ENCODE assay signal across 8 cellular contexts in the genomic region with DNA sequence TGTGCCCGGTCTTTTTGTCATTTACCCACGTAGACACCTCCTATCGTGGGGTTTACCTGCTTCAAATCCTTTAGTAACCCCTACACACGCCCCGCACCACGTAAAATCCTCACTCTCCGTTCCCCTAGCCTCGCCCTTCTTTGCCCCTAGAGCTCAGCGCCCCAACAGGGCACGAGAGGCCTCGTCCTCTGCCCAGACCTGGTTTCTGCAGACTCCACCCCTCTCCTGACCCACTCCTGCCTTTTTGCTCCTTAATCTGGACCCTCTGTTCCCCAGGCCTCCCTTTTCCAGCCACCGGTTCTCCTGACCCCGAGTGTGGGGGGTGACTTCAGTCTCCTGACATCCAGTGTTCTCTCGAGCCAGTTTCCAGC. TPM values are rescaled to one million over a fixed set of nuclear protein-coding genes. Genes with fewer than 3 reads are reported as not detected.
DNase-seq lines count a peak whose midpoint lies in the region; ATAC-seq lines count a peak whose summit lies in the region.

No MANE protein-coding gene starts in this region.

- peaks cover 0 to 92% (median 55%) of the 10 kb centered on the region in 11 donors for H3K9me3 Mint-ChIP-seq in naive thymus-derived CD4-positive, alpha-beta T cell

- peaks cover 29% of the 10 kb centered on the region for H3K36me3 ChIP-seq in SJCRH30
- peaks cover 21% of the 10 kb centered on the region for H3K36me3 ChIP-seq in endocrine pancreas (ENCODE audit: control insufficient read depth, insufficient read depth, low read length)
- H3K36me3 ChIP-seq in naive thymus-derived CD4-positive, alpha-beta T cell (ENCODE audit: control insufficient read depth in 2 of 3, insufficient read depth in 3 of 3, low read length in 3 of 3) = peaks cover 0 to 42% (median 0%) of the 10 kb centered on the region in 3 experiments

- H3K4me1 Mint-ChIP-seq in naive thymus-derived CD4-positive, alpha-beta T cell = peaks cover 15 to 34% (median 25%) of the 10 kb centered on the region in 7 donors

- H3K27me3 ChIP-seq in SJCRH30 = no peaks in the 10 kb centered on the region
- H3K27me3 ChIP-seq in endocrine pancreas (ENCODE audit: control insufficient read depth, insufficient read depth, low read length) = no peaks in the 10 kb centered on the region
- H3K27me3 ChIP-seq in naive thymus-derived CD4-positive, alpha-beta T cell (ENCODE audit: control insufficient read depth in 2 of 2, insufficient read depth in 2 of 2, low read length in 2 of 2) = no peaks in the 10 kb centered on the region

- H3K36me3 Mint-ChIP-seq in naive thymus-derived CD4-positive, alpha-beta T cell = peaks cover 47 to 82% (median 66%) of the 10 kb centered on the region in 5 donors

- intact Hi-C loops in naive thymus-derived CD4-positive, alpha-beta T cell (cut with micrococcal nuclease) = loop anchor here (5.0 to 10.0 kb wide), 4 partner anchors 103 to 237 kb away; a partner anchor contains a TSS

- POLR2A ChIA-PET in naive thymus-derived CD4-positive, alpha-beta T cell (lab: Charles Lee) = interaction anchor here (0.6 to 2.1 kb wide), 5 partner anchors 14 to 349 kb away, joined by 3 to 5 read pairs (median 3); a partner anchor contains a TSS

- peak overlapping the region; percentile 88 to 96 (median 91) for H3K27ac Mint-ChIP-seq in naive thymus-derived CD4-positive, alpha-beta T cell

- H3K4me3 ChIP-seq in SJCRH30 = peak overlapping the region; percentile 79
- H3K4me3 ChIP-seq in endocrine pancreas (ENCODE audit: control insufficient read depth, insufficient read depth, low read length) = peak overlapping the region; percentile 57
- H3K4me3 ChIP-seq in naive thymus-derived CD4-positive, alpha-beta T cell (ENCODE audit: low read length) = peak overlapping the region; percentile 94

- H3K4me1 ChIP-seq in SJCRH30 (no peaks in the 10 kb centered on the region; the same call in 1 of the 2 replicates), endocrine pancreas (ENCODE audit: control insufficient read depth, insufficient read depth, low read length) (no peaks in the 10 kb centered on the region)
- peaks cover 5 to 12% of the 10 kb centered on the region in 2 donors for H3K4me1 ChIP-seq in naive thymus-derived CD4-positive, alpha-beta T cell (ENCODE audit: control insufficient read depth in 2 of 2, insufficient read depth in 2 of 2, low read length in 2 of 2)

- peak overlapping the region; percentile 61 for H3K27ac ChIP-seq in SJCRH30
- H3K27ac ChIP-seq in naive thymus-derived CD4-positive, alpha-beta T cell (ENCODE audit: low read depth, low read length) = peak overlapping the region; percentile 65

- peak overlapping the region; percentile 69 for H3K9ac ChIP-seq in endocrine pancreas (ENCODE audit: control insufficient read depth, insufficient read depth, low read length)

- H3K9me3 ChIP-seq in SJCRH30 (replicated peaks) = peaks cover 3% of the 10 kb centered on the region; the same call in 1 of the 2 replicates
- H3K9me3 ChIP-seq in endocrine pancreas (ENCODE audit: control insufficient read depth, low read length) = peaks cover 2% of the 10 kb centered on the region
- peaks cover 0 to 75% (median 11%) of the 10 kb centered on the region in 3 experiments for H3K9me3 ChIP-seq in naive thymus-derived CD4-positive, alpha-beta T cell (ENCODE audit: control insufficient read depth in 2 of 3, low read length in 3 of 3)

- CTCF ChIA-PET in naive thymus-derived CD4-positive, alpha-beta T cell (lab: Charles Lee) = interaction anchor here (0.5 to 1.0 kb wide), 3 partner anchors 11 to 238 kb away, joined by 3 read pairs; no protein-coding TSS in a partner anchor

- H3K27me3 Mint-ChIP-seq in naive thymus-derived CD4-positive, alpha-beta T cell = no peaks in the 10 kb centered on the region

- DNase-seq in stimulated activated CD4-positive, alpha-beta T cell treated with anti-CD3 and anti-CD28 coated beads, Interleukin-1b, Interleukin-23, amount 100 ng/mL, for 48 hours = peak; percentile 9
- DNase-seq in stimulated activated CD4-positive, alpha-beta T cell treated with anti-CD3 and anti-CD28 coated beads, Interleukin-4, amount 100 ng/mL, for 4 hours = no peak
- DNase-seq in SJCRH30 (peak; percentile 15 to 37), HCEC 1CT (no peak), SIG-M5 (lab: John Stamatoyannopoulos, UW) (no peak), NCI-H1694 (lab: John Stamatoyannopoulos, UW) (no peak)
- DNase-seq in naive thymus-derived CD4-positive, alpha-beta T cell = no peak

- ATAC-seq in naive thymus-derived CD4-positive, alpha-beta T cell = peak; percentile 47

- H3K4me3 Mint-ChIP-seq in naive thymus-derived CD4-positive, alpha-beta T cell = peak overlapping the region; percentile 80 to 93 (median 90)

RNA-seq across cellular contexts. Expression of a gene that starts 0.4 kb away (rescaled TPM):
- 12.6 and 13.5 TPM in 2 replicates for total RNA-seq in SJCRH30 (2014; rRNA removed; shearing (Covaris generic))
- total RNA-seq in naive thymus-derived CD4-positive, alpha-beta T cell = 10 to 100 TPM; 10.6 to 47.3 (median 23.0) TPM
- polyA plus RNA-seq in naive thymus-derived CD4-positive, alpha-beta T cell = 10 to 100 TPM in 1 of 2 donors, 1 to 10 TPM in 1; 6.1 to 11.6 TPM

RNA-seq across cellular contexts. Expression of a gene that starts 28.4 kb away (rescaled TPM):
- 18.6 and 19.9 TPM in 2 replicates for total RNA-seq in SJCRH30 (2014; rRNA removed; shearing (Covaris generic))
- total RNA-seq in naive thymus-derived CD4-positive, alpha-beta T cell = 10 to 100 TPM; 10.3 to 33.5 (median 25.4) TPM
- 10 to 100 TPM; 32.0 to 43.9 TPM for polyA plus RNA-seq in naive thymus-derived CD4-positive, alpha-beta T cell

RNA-seq across cellular contexts. Expression of a gene that starts 30.9 kb away (rescaled TPM):
- total RNA-seq in SJCRH30 (2014; rRNA removed; shearing (Covaris generic)) = 0.04 TPM in 1 of 2 replicates, not detected in the other
- total RNA-seq in naive thymus-derived CD4-positive, alpha-beta T cell = under 1 TPM in 1 of 5 experiments, not detected in 4; 0.32 TPM
- polyA plus RNA-seq in naive thymus-derived CD4-positive, alpha-beta T cell = under 1 TPM; 0.24 to 0.26 TPM

RNA-seq across cellular contexts. Expression of a gene that starts 55.3 kb away (rescaled TPM):
- total RNA-seq in SJCRH30 (2014; rRNA removed; shearing (Covaris generic)) = 1.7 and 2.8 TPM in 2 replicates
- total RNA-seq in naive thymus-derived CD4-positive, alpha-beta T cell = 1 to 10 TPM in 4 of 5 experiments, under 1 TPM in 1; 0.75 to 3.9 (median 1.5) TPM
- polyA plus RNA-seq in naive thymus-derived CD4-positive, alpha-beta T cell = 1 to 10 TPM; 3.0 to 4.4 TPM

Comparison
In these comparisons a context has a peak if more than half of its experiments do, and no peak if none do; other contexts are left out.
1. DNase-seq: peak in stimulated activated CD4-positive, alpha-beta T cell treated with anti-CD3 and anti-CD28 coated beads, Interleukin-1b, Interleukin-23, amount 100 ng/mL, for 48 hours (single experiment) and SJCRH30 (2 of 2); none in stimulated activated CD4-positive, alpha-beta T cell treated with anti-CD3 and anti-CD28 coated beads, Interleukin-4, amount 100 ng/mL, for 4 hours (0 of 2), naive thymus-derived CD4-positive, alpha-beta T cell (0 of 9), HCEC 1CT (single experiment), SIG-M5 (single experiment) and NCI-H1694 (single experiment).
2. Peak in every context shown above with its lines, with median percentiles within 50 percentile points of each other: H3K4me3 ChIP-seq.